ENCODE assay signal across 13 cellular contexts in the genomic region with DNA sequence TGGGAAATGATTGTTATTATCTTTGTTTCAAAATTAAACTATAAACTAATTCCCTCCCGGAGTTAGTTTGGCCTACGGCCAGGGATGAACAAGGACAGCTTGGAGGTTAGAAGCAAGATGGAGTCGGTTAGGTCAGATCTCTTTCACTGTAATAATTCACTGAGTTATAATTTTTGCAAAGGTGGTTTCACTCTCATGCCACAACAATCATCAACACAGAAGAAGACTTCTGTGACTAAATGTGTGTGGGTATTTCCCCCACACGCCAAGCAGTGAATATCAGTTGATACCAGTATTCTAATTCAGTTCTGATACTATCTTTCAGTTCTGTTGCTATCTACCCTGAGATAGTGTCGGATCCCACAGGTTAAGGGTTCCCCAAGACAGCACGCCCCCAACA.
DNase-seq lines count a peak whose midpoint lies in the region; ATAC-seq and TF ChIP-seq lines count a peak whose summit lies in the region.
"Had no signal": no experiment of that assay in that cellular context is flagged by ENCODE, and none has a peak within 500 bp of the region (broad histone marks: within the 10 kb centered on the region; RNA-seq: fewer than 3 reads in every experiment).

No MANE protein-coding gene starts in this region.

- no peaks in the 10 kb centered on the region for H3K9me3 ChIP-seq in PC-3 (ENCODE audit: low read length)
- H3K9me3 ChIP-seq: gastrocnemius medialis had no signal

- H4K20me1 ChIP-seq in PC-3 (ENCODE audit: low read length): no peaks in the 10 kb centered on the region

- TF ChIP-seq CTCF in PC-3 (conservative IDR thresholded peaks at IDR 0.05; ENCODE audit: low read depth, low read length): no peak

- intact Hi-C loops in PC-3 (cut with micrococcal nuclease): no loop called here

- POLR2A ChIA-PET in PC-3 (lab: Charles Lee; ENCODE audit: unreplicated experiment): no interaction called here

- no peaks in the 10 kb centered on the region for H3K4me1 ChIP-seq in PC-3 (ENCODE audit: insufficient read depth, low read length)
- H3K4me1 ChIP-seq: gastrocnemius medialis had no signal

- no TSS peak for BruUV-seq in PC-3 (replicated peaks; lab: Mats Ljungman, UMichigan)

- H3K36me3 ChIP-seq in PC-3 (ENCODE audit: low read depth, low read length): no peaks in the 10 kb centered on the region
- H3K36me3 ChIP-seq: gastrocnemius medialis had no signal

- H2AFZ ChIP-seq in PC-3 (ENCODE audit: low read length): no peak overlapping the region

- H3K4me3 Mint-ChIP-seq in activated naive CD8-positive, alpha-beta T cell treated with anti-CD3 and anti-CD28 coated beads for 36 hours: no peak overlapping the region
- H3K4me3 Mint-ChIP-seq: activated T-helper 1 cell treated with anti-CD3 and anti-CD28 coated beads, Interleukin-12 subunit alpha, Interleukin-12 subunit beta, Interleukin-2, Interleukin-4 antibody, amounts not matched to agents 30 ng/mL and 10 ng/mL and 1 ng/mL, durations not matched to agents 14 hours and 24 hours and 36 hours had no signal

- no peaks in the 10 kb centered on the region for H3K9me2 ChIP-seq in PC-3 (replicated peaks; ENCODE audit: low read length)

- peaks cover 38% of the 10 kb centered on the region for H3K4me1 Mint-ChIP-seq in activated naive CD8-positive, alpha-beta T cell treated with anti-CD3 and anti-CD28 coated beads for 36 hours

- H3K9ac ChIP-seq in PC-3 (ENCODE audit: low read length): no peak overlapping the region

- H3K27ac ChIP-seq in PC-3 (ENCODE audit: low read length): no peak overlapping the region
- H3K27ac ChIP-seq: gastrocnemius medialis had no signal

- H3F3A ChIP-seq in PC-3 (ENCODE audit: low read length, unreplicated experiment): no peaks in the 10 kb centered on the region

- H3K27me3 Mint-ChIP-seq in activated naive CD8-positive, alpha-beta T cell treated with anti-CD3 and anti-CD28 coated beads for 36 hours: peaks cover 10% of the 10 kb centered on the region

- peaks cover 7% of the 10 kb centered on the region for H3K9me3 Mint-ChIP-seq in activated naive CD8-positive, alpha-beta T cell treated with anti-CD3 and anti-CD28 coated beads for 36 hours
- H3K9me3 Mint-ChIP-seq: activated T-helper 1 cell treated with anti-CD3 and anti-CD28 coated beads, Interleukin-12 subunit alpha, Interleukin-12 subunit beta, Interleukin-2, Interleukin-4 antibody, amounts not matched to agents 30 ng/mL and 10 ng/mL and 1 ng/mL, durations not matched to agents 14 hours and 24 hours and 36 hours had no signal

- H3K4me2 ChIP-seq in PC-3 (ENCODE audit: low read length): no peak overlapping the region

- no peaks in the 10 kb centered on the region for H3K79me2 ChIP-seq in PC-3 (ENCODE audit: low read length)

- ATAC-seq in GM18861 (IDR thresholded peaks at IDR 0.05; ENCODE audit: unreplicated experiment) (peak; percentile 65), GM21447 (IDR thresholded peaks at IDR 0.05; ENCODE audit: unreplicated experiment) (peak; percentile 61), HG03108 (IDR thresholded peaks at IDR 0.05; ENCODE audit: unreplicated experiment) (peak; percentile 52), PC-3 (no peak)
- ATAC-seq: gastrocnemius medialis had no signal

- H3K36me3 Mint-ChIP-seq in activated naive CD8-positive, alpha-beta T cell treated with anti-CD3 and anti-CD28 coated beads for 36 hours: no peaks in the 10 kb centered on the region

- peak overlapping the region; percentile 76 for H3K27ac Mint-ChIP-seq in activated naive CD8-positive, alpha-beta T cell treated with anti-CD3 and anti-CD28 coated beads for 36 hours
- H3K27ac Mint-ChIP-seq: activated T-helper 1 cell treated with anti-CD3 and anti-CD28 coated beads, Interleukin-12 subunit alpha, Interleukin-12 subunit beta, Interleukin-2, Interleukin-4 antibody, amounts not matched to agents 30 ng/mL and 10 ng/mL and 1 ng/mL, durations not matched to agents 14 hours and 24 hours and 36 hours had no signal

- peaks cover 50% of the 10 kb centered on the region for H3K27me3 ChIP-seq in PC-3 (ENCODE audit: low read length)
- H3K27me3 ChIP-seq: gastrocnemius medialis had no signal

- DNase-seq in activated naive CD8-positive, alpha-beta T cell treated with anti-CD3 and anti-CD28 coated beads for 36 hours: peak; percentile 37
- DNase-seq in DMS53 (lab: John Stamatoyannopoulos, UW) (no peak), PC-3 (no peak), NCI-H1092 treated with DMSO at 0.1 percent for 48 hours (lab: John Stamatoyannopoulos, UW) (no peak), SKM-1 (lab: John Stamatoyannopoulos, UW; ENCODE audit: unreplicated experiment) (no peak)
- DNase-seq: cortex of kidney, DMS79, gastrocnemius medialis, Karpas-422 had no signal

- no peak overlapping the region for H3K4me3 ChIP-seq in PC-3 (ENCODE audit: low read length)
- H3K4me3 ChIP-seq: gastrocnemius medialis had no signal

- CTCF ChIA-PET in PC-3 (lab: Charles Lee): no interaction called here
